In genomic region chr5:147187163-147187562, GRCh38 we compare ENCODE assay signal across 13 cellular contexts. TPM values are rescaled to one million over a fixed set of nuclear protein-coding genes. Genes with fewer than 3 reads are reported as not detected.
"Had no signal": no experiment of that assay in that cellular context is flagged by ENCODE, and none has a peak within 500 bp of the region (broad histone marks: within the 10 kb centered on the region; RNA-seq: fewer than 3 reads in every experiment).

No MANE protein-coding gene starts in this region.

- H3K4me3 Mint-ChIP-seq: activated CD4-positive, alpha-beta memory T cell treated with anti-CD3 and anti-CD28 coated beads, Interleukin-2, amount 10 ng/mL, durations not matched to agents 7 days and 5 days; activated CD8-positive, alpha-beta memory T cell treated with anti-CD3 and anti-CD28 coated beads, Interleukin-2, amount 10 ng/mL, durations not matched to agents 7 days and 5 days; activated naive CD8-positive, alpha-beta T cell treated with anti-CD3 and anti-CD28 coated beads, Interleukin-2, amount 10 ng/mL, durations not matched to agents 7 days and 5 days; nephron; stimulated activated memory B cell treated with anti-CD40 and anti-IgM and Interleukin-4, amounts not matched to agents 10 μg/mL and 1 μg/mL and 100 μg/mL, for 72 hours; type B pancreatic cell had no signal

- DNase-seq: activated CD4-positive, alpha-beta memory T cell treated with anti-CD3 and anti-CD28 coated beads, Interleukin-2, amount 10 ng/mL, durations not matched to agents 7 days and 5 days; activated CD4-positive, alpha-beta T cell treated with anti-CD3 and anti-CD28 coated beads for 4 hours; activated CD8-positive, alpha-beta memory T cell treated with anti-CD3 and anti-CD28 coated beads, Interleukin-2, amount 10 ng/mL, durations not matched to agents 7 days and 5 days; activated naive CD4-positive, alpha-beta T cell; activated naive CD8-positive, alpha-beta T cell treated with anti-CD3 and anti-CD28 coated beads, Interleukin-2, amount 10 ng/mL, durations not matched to agents 7 days and 5 days; gastrocnemius medialis; lower lobe of right lung; spleen; stimulated activated CD4-positive, alpha-beta T cell treated with anti-CD3 and anti-CD28 coated beads, Interleukin-4, amount 100 ng/mL, for 4 hours; testis had no signal

- H3K27me3 Mint-ChIP-seq: stimulated activated memory B cell treated with anti-CD40 and anti-IgM and Interleukin-4, amounts not matched to agents 10 μg/mL and 1 μg/mL and 100 μg/mL, for 72 hours had no signal

- H3K9me3 Mint-ChIP-seq: activated CD4-positive, alpha-beta memory T cell treated with anti-CD3 and anti-CD28 coated beads, Interleukin-2, amount 10 ng/mL, durations not matched to agents 7 days and 5 days; activated naive CD8-positive, alpha-beta T cell treated with anti-CD3 and anti-CD28 coated beads, Interleukin-2, amount 10 ng/mL, durations not matched to agents 7 days and 5 days; nephron; stimulated activated memory B cell treated with anti-CD40 and anti-IgM and Interleukin-4, amounts not matched to agents 10 μg/mL and 1 μg/mL and 100 μg/mL, for 72 hours; type B pancreatic cell had no signal

- H3K36me3 Mint-ChIP-seq: activated CD8-positive, alpha-beta memory T cell treated with anti-CD3 and anti-CD28 coated beads, Interleukin-2, amount 10 ng/mL, durations not matched to agents 7 days and 5 days; activated naive CD8-positive, alpha-beta T cell treated with anti-CD3 and anti-CD28 coated beads, Interleukin-2, amount 10 ng/mL, durations not matched to agents 7 days and 5 days; stimulated activated memory B cell treated with anti-CD40 and anti-IgM and Interleukin-4, amounts not matched to agents 10 μg/mL and 1 μg/mL and 100 μg/mL, for 72 hours; type B pancreatic cell had no signal

- H3K27ac Mint-ChIP-seq: activated CD4-positive, alpha-beta memory T cell treated with anti-CD3 and anti-CD28 coated beads, Interleukin-2, amount 10 ng/mL, durations not matched to agents 7 days and 5 days; activated CD8-positive, alpha-beta memory T cell treated with anti-CD3 and anti-CD28 coated beads, Interleukin-2, amount 10 ng/mL, durations not matched to agents 7 days and 5 days; activated naive CD8-positive, alpha-beta T cell treated with anti-CD3 and anti-CD28 coated beads, Interleukin-2, amount 10 ng/mL, durations not matched to agents 7 days and 5 days; nephron; stimulated activated memory B cell treated with anti-CD40 and anti-IgM and Interleukin-4, amounts not matched to agents 10 μg/mL and 1 μg/mL and 100 μg/mL, for 72 hours; type B pancreatic cell had no signal

- H3K4me1 Mint-ChIP-seq: activated CD4-positive, alpha-beta memory T cell treated with anti-CD3 and anti-CD28 coated beads, Interleukin-2, amount 10 ng/mL, durations not matched to agents 7 days and 5 days; activated naive CD8-positive, alpha-beta T cell treated with anti-CD3 and anti-CD28 coated beads, Interleukin-2, amount 10 ng/mL, durations not matched to agents 7 days and 5 days; nephron; stimulated activated memory B cell treated with anti-CD40 and anti-IgM and Interleukin-4, amounts not matched to agents 10 μg/mL and 1 μg/mL and 100 μg/mL, for 72 hours had no signal

- ATAC-seq: activated CD8-positive, alpha-beta memory T cell treated with anti-CD3 and anti-CD28 coated beads, Interleukin-2, amount 10 ng/mL, durations not matched to agents 7 days and 5 days; gastrocnemius medialis; lower lobe of right lung; stimulated activated memory B cell treated with anti-CD40 and anti-IgM and Interleukin-4, amounts not matched to agents 10 μg/mL and 1 μg/mL and 100 μg/mL, for 72 hours had no signal

RNA-seq across cellular contexts. Expression of gene STK32A, which starts 47.7 kb away (rescaled TPM):
- total RNA-seq: activated CD4-positive, alpha-beta memory T cell treated with anti-CD3 and anti-CD28 coated beads, Interleukin-2, amount 10 ng/mL, durations not matched to agents 7 days and 5 days; activated CD8-positive, alpha-beta memory T cell treated with anti-CD3 and anti-CD28 coated beads, Interleukin-2, amount 10 ng/mL, durations not matched to agents 7 days and 5 days; activated naive CD8-positive, alpha-beta T cell treated with anti-CD3 and anti-CD28 coated beads, Interleukin-2, amount 10 ng/mL, durations not matched to agents 7 days and 5 days had no signal
